In genomic region chr22:37320726-37321286, GRCh38 we compare ENCODE assay signal across 1 cellular context.
TF ChIP-seq lines count a peak whose summit lies in the region.

No MANE protein-coding gene starts in this region.

TF ChIP-seq in HCT116, 20 proteins besides CTCF, POLR2A, EP300 and RAD21 (continued from another document):
- no peak for TF ChIP-seq REST (IDR thresholded peaks at IDR 0.05; ENCODE audit: low read depth)
